In genomic region chr19:56949651-56950050, GRCh38 we compare ENCODE assay signal across 1 cellular context.
TF ChIP-seq lines count a peak whose summit lies in the region.

No MANE protein-coding gene starts in this region.

TF ChIP-seq in HepG2, 621 proteins besides CTCF, POLR2A, EP300 and RAD21 (continued from another document):
- TF ChIP-seq CREBL2 (CRISPR knock-in tag; IDR thresholded peaks at IDR 0.05; ENCODE audit: borderline replicate concordance) (no peak), ZNF7 (CRISPR knock-in tag; IDR thresholded peaks at IDR 0.05) (no peak), SMAD9 (CRISPR knock-in tag; IDR thresholded peaks at IDR 0.05) (no peak), ZNF674 (CRISPR knock-in tag; IDR thresholded peaks at IDR 0.05; ENCODE audit: low read depth) (no peak)
